Comparison of ENCODE assay signal across 26 cellular contexts in the genomic region with DNA sequence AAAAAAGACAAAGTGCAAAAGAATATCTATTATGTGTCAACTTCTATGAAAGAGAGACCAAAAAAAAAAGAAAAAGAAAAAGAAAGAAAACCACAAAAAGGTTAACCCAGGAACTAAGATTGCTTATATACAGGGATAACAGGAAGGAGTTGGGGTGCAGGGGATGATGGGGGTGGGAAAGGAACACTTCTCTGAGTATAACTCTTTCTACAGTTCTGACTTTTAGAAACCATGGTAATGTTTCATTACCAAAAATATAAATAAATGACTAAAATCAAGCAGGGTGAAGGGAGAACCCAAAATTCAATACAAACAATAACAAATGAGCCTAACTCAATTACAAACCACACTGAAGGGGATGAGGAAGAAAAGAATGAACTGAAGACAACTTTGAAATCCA. TPM values are rescaled to one million over a fixed set of nuclear protein-coding genes. Genes with fewer than 3 reads are reported as not detected.
A peak's percentile ranks its signal among the peaks of the same experiment; 100 is the strongest.
DNase-seq lines count a peak whose midpoint lies in the region; ATAC-seq, FAIRE-seq and TF ChIP-seq lines count a peak whose summit lies in the region.
"Had no signal": no experiment of that assay in that cellular context is flagged by ENCODE, and none has a peak within 500 bp of the region (broad histone marks: within the 10 kb centered on the region; RNA-seq: fewer than 3 reads in every experiment).

No MANE protein-coding gene starts in this region.

- no peak for TF ChIP-seq POLR2A in GM12878 (IDR thresholded peaks at IDR 0.05; ENCODE audit: low read depth, low read length)

- in situ Hi-C loops in GM12878 (cut with MboI): no loop called here

- CTCF ChIA-PET in activated CD4-positive, alpha-beta memory T cell treated with anti-CD3 and anti-CD28 coated beads for 36 hours (lab: Charles Lee): interaction anchor here (1.1 to 5.9 kb wide), 2 partner anchors 159 to 224 kb away, joined by 4 to 34 read pairs; no protein-coding TSS in a partner anchor
- CTCF ChIA-PET in activated CD4-positive, alpha-beta memory T cell treated with anti-CD3 and anti-CD28 coated beads, Interleukin-2, amount 10 ng/mL, durations not matched to agents 7 days and 5 days (lab: Charles Lee): no interaction called here
- CTCF ChIA-PET in GM12878 (lab: Yijun Ruan, JAX): no interaction called here

- POLR2A ChIA-PET in activated CD4-positive, alpha-beta memory T cell treated with anti-CD3 and anti-CD28 coated beads for 36 hours (lab: Charles Lee): no interaction called here
- POLR2A ChIA-PET in activated CD4-positive, alpha-beta memory T cell treated with anti-CD3 and anti-CD28 coated beads, Interleukin-2, amount 10 ng/mL, durations not matched to agents 7 days and 5 days (lab: Charles Lee): no interaction called here
- POLR2A ChIA-PET in GM12878 (lab: Charles Lee): interaction anchor here (0.5 kb wide), 1 partner anchor 618 kb away, joined by 3 read pairs; no protein-coding TSS in a partner anchor

- no TSS peak for BruUV-seq in GM12878 (replicated peaks; lab: Mats Ljungman, UMichigan)

- H3K27ac ChIP-seq in GM12878 (ENCODE audit: control insufficient read depth, insufficient read depth) (no peak overlapping the region), psoas muscle (no peak overlapping the region)
- H3K27ac ChIP-seq: A549; BLaER1 treated with 17β-estradiol and CSF1 and Interleukin-3, amounts not matched to agents 10 nM and 100 nM had no signal

- TF ChIP-seq EP300 in GM12878 (IDR thresholded peaks at IDR 0.05; ENCODE audit: borderline replicate concordance in 1 of 2, control insufficient read depth in 1 of 2, low read depth in 2 of 2, low read length in 2 of 2): no peak

- H3K9me3 Mint-ChIP-seq in activated CD4-positive, alpha-beta memory T cell treated with anti-CD3 and anti-CD28 coated beads for 36 hours: no peaks in the 10 kb centered on the region
- H3K9me3 Mint-ChIP-seq in activated CD4-positive, alpha-beta memory T cell treated with anti-CD3 and anti-CD28 coated beads, Interleukin-2, amount 10 ng/mL, durations not matched to agents 7 days and 5 days: no peaks in the 10 kb centered on the region
- no peaks in the 10 kb centered on the region for H3K9me3 Mint-ChIP-seq in activated T-helper 1 cell treated with anti-CD3 and anti-CD28 coated beads, Interleukin-12 subunit alpha, Interleukin-12 subunit beta, Interleukin-2, Interleukin-4 antibody, amounts not matched to agents 30 ng/mL and 10 ng/mL and 1 ng/mL, durations not matched to agents 14 hours and 24 hours and 36 hours
- no peaks in the 10 kb centered on the region for H3K9me3 Mint-ChIP-seq in stimulated activated effector memory CD8-positive, alpha-beta T cell treated with anti-CD3 and anti-CD28 coated beads, Interleukin-12 subunit alpha, Interleukin-12 subunit beta, amount 100 ng/mL, for 72 hours
- H3K9me3 Mint-ChIP-seq: CD4-positive, alpha-beta T cell; CD8-positive, alpha-beta memory T cell; GM23338; H9; HFFc6 had no signal

- peaks cover 18% of the 10 kb centered on the region for H3K4me1 Mint-ChIP-seq in activated CD4-positive, alpha-beta memory T cell treated with anti-CD3 and anti-CD28 coated beads for 36 hours (ENCODE audit: low read depth)
- peaks cover 14% of the 10 kb centered on the region for H3K4me1 Mint-ChIP-seq in activated CD4-positive, alpha-beta memory T cell treated with anti-CD3 and anti-CD28 coated beads, Interleukin-2, amount 10 ng/mL, durations not matched to agents 7 days and 5 days
- H3K4me1 Mint-ChIP-seq in activated T-helper 1 cell treated with anti-CD3 and anti-CD28 coated beads, Interleukin-12 subunit alpha, Interleukin-12 subunit beta, Interleukin-2, Interleukin-4 antibody, amounts not matched to agents 30 ng/mL and 10 ng/mL and 1 ng/mL, durations not matched to agents 14 hours and 24 hours and 36 hours (ENCODE audit: low read depth): peaks cover 58% of the 10 kb centered on the region
- H3K4me1 Mint-ChIP-seq in stimulated activated effector memory CD8-positive, alpha-beta T cell treated with anti-CD3 and anti-CD28 coated beads, Interleukin-12 subunit alpha, Interleukin-12 subunit beta, amount 100 ng/mL, for 72 hours: peaks cover 10% of the 10 kb centered on the region
- H3K4me1 Mint-ChIP-seq: CD14-positive monocyte, GM23338, H9 had no signal

- H2AFZ ChIP-seq in GM12878 (ENCODE audit: control insufficient read depth, low read depth, low read length): no peak overlapping the region
- H2AFZ ChIP-seq: GM23338 had no signal

- H3K27me3 ChIP-seq in GM12878 (replicated peaks in 1 of 2; ENCODE audit: control insufficient read depth in 2 of 2, insufficient read depth in 2 of 2, low read length in 1 of 2): no peaks in the 10 kb centered on the region
- no peaks in the 10 kb centered on the region for H3K27me3 ChIP-seq in psoas muscle (ENCODE audit: insufficient read depth in 3 of 3, low read length in 2 of 3)
- H3K27me3 ChIP-seq: BE2C; BLaER1 treated with 17β-estradiol and CSF1 and Interleukin-3, amounts not matched to agents 10 nM and 100 nM had no signal

- TF ChIP-seq CTCF in GM12878 (IDR thresholded peaks at IDR 0.05 in 2 of 3, conservative IDR thresholded peaks at IDR 0.05 in 1 of 3; ENCODE audit: control insufficient read depth in 2 of 3, extremely low read depth in 1 of 3, insufficient read depth in 1 of 3, low read depth in 3 of 3, low read length in 3 of 3) (no peak), psoas muscle (IDR thresholded peaks at IDR 0.05) (no peak)

- intact Hi-C loops in activated CD4-positive, alpha-beta memory T cell treated with anti-CD3 and anti-CD28 coated beads for 36 hours (cut with micrococcal nuclease): no loop called here
- intact Hi-C loops in activated T-helper 1 cell treated with anti-CD3 and anti-CD28 coated beads, Interleukin-12 subunit alpha, Interleukin-12 subunit beta, Interleukin-2, Interleukin-4 antibody, amounts not matched to agents 30 ng/mL and 10 ng/mL and 1 ng/mL, durations not matched to agents 14 hours and 24 hours and 36 hours (cut with micrococcal nuclease): loop anchor here (1.0 to 5.0 kb wide), 3 partner anchors 39 to 279 kb away; no protein-coding TSS in a partner anchor
- intact Hi-C loops in GM12878 (cut with micrococcal nuclease; ENCODE audit: unreplicated experiment) (no loop called here), psoas muscle (cut with DNase I) (loop anchor here in 1 of 2 donors (5.0 kb wide), 1 partner anchor 1546 kb away; no protein-coding TSS in a partner anchor)

- H3K4me3 ChIP-seq in GM12878 (no peak overlapping the region), psoas muscle (no peak overlapping the region)
- H3K4me3 ChIP-seq: A549; BLaER1 treated with 17β-estradiol and CSF1 and Interleukin-3, amounts not matched to agents 10 nM and 100 nM; GM23338 had no signal

- DNase-seq in activated CD4-positive, alpha-beta memory T cell treated with anti-CD3 and anti-CD28 coated beads for 36 hours: peak; percentile 22
- no peak for DNase-seq in activated CD4-positive, alpha-beta memory T cell treated with anti-CD3 and anti-CD28 coated beads, Interleukin-2, amount 10 ng/mL, durations not matched to agents 7 days and 5 days
- DNase-seq in activated T-helper 1 cell treated with anti-CD3 and anti-CD28 coated beads, Interleukin-12 subunit alpha, Interleukin-12 subunit beta, Interleukin-2, Interleukin-4 antibody, amounts not matched to agents 30 ng/mL and 10 ng/mL and 1 ng/mL, durations not matched to agents 14 hours and 24 hours and 36 hours (ENCODE audit: low spot score): no peak
- DNase-seq in GM12878 (ENCODE audit: low read depth, low spot score) (no peak), psoas muscle (no peak), NCI-H1417 (lab: John Stamatoyannopoulos, UW) (no peak)
- DNase-seq in stimulated activated effector memory CD8-positive, alpha-beta T cell treated with anti-CD3 and anti-CD28 coated beads, Interleukin-12 subunit alpha, Interleukin-12 subunit beta, amount 100 ng/mL, for 72 hours (ENCODE audit: low spot score in 2 of 2): no peak
- DNase-seq: 8988T; ACHN; AML-193; BE2C; CD4-positive, alpha-beta T cell; CD8-positive, alpha-beta memory T cell; DMS 273 treated with DMSO at 0.1 percent for 48 hours; DMS79; EL; GDM1; H9; HFFc6 had no signal

- H3K36me3 ChIP-seq in GM12878 (ENCODE audit: control insufficient read depth in 2 of 2, insufficient read depth in 2 of 2, low read length in 1 of 2) (no peaks in the 10 kb centered on the region), psoas muscle (ENCODE audit: insufficient read depth in 1 of 2, low read depth in 1 of 2) (no peaks in the 10 kb centered on the region)
- H3K36me3 ChIP-seq: BE2C; BLaER1 treated with 17β-estradiol and CSF1 and Interleukin-3, amounts not matched to agents 10 nM and 100 nM had no signal

- no peaks in the 10 kb centered on the region for H4K20me1 ChIP-seq in GM12878 (ENCODE audit: control insufficient read depth, insufficient read depth)
- H4K20me1 ChIP-seq: BLaER1 treated with 17β-estradiol and CSF1 and Interleukin-3, amounts not matched to agents 10 nM and 100 nM had no signal

- no peaks in the 10 kb centered on the region for H3K27me3 Mint-ChIP-seq in activated CD4-positive, alpha-beta memory T cell treated with anti-CD3 and anti-CD28 coated beads for 36 hours
- H3K27me3 Mint-ChIP-seq in activated CD4-positive, alpha-beta memory T cell treated with anti-CD3 and anti-CD28 coated beads, Interleukin-2, amount 10 ng/mL, durations not matched to agents 7 days and 5 days: no peaks in the 10 kb centered on the region
- no peaks in the 10 kb centered on the region for H3K27me3 Mint-ChIP-seq in activated T-helper 1 cell treated with anti-CD3 and anti-CD28 coated beads, Interleukin-12 subunit alpha, Interleukin-12 subunit beta, Interleukin-2, Interleukin-4 antibody, amounts not matched to agents 30 ng/mL and 10 ng/mL and 1 ng/mL, durations not matched to agents 14 hours and 24 hours and 36 hours (ENCODE audit: insufficient read depth)
- H3K27me3 Mint-ChIP-seq: CD8-positive, alpha-beta memory T cell had no signal

- no peak overlapping the region for H3K27ac Mint-ChIP-seq in activated CD4-positive, alpha-beta memory T cell treated with anti-CD3 and anti-CD28 coated beads for 36 hours
- no peak overlapping the region for H3K27ac Mint-ChIP-seq in activated CD4-positive, alpha-beta memory T cell treated with anti-CD3 and anti-CD28 coated beads, Interleukin-2, amount 10 ng/mL, durations not matched to agents 7 days and 5 days
- peak overlapping the region; percentile 59 for H3K27ac Mint-ChIP-seq in activated T-helper 1 cell treated with anti-CD3 and anti-CD28 coated beads, Interleukin-12 subunit alpha, Interleukin-12 subunit beta, Interleukin-2, Interleukin-4 antibody, amounts not matched to agents 30 ng/mL and 10 ng/mL and 1 ng/mL, durations not matched to agents 14 hours and 24 hours and 36 hours
- H3K27ac Mint-ChIP-seq in stimulated activated effector memory CD8-positive, alpha-beta T cell treated with anti-CD3 and anti-CD28 coated beads, Interleukin-12 subunit alpha, Interleukin-12 subunit beta, amount 100 ng/mL, for 72 hours: peak overlapping the region; percentile 67
- H3K27ac Mint-ChIP-seq: CD14-positive monocyte; CD4-positive, alpha-beta T cell; GM23338; H9; HFFc6 had no signal

- no peak overlapping the region for H3K4me3 Mint-ChIP-seq in activated CD4-positive, alpha-beta memory T cell treated with anti-CD3 and anti-CD28 coated beads for 36 hours
- H3K4me3 Mint-ChIP-seq in activated CD4-positive, alpha-beta memory T cell treated with anti-CD3 and anti-CD28 coated beads, Interleukin-2, amount 10 ng/mL, durations not matched to agents 7 days and 5 days: no peak overlapping the region
- H3K4me3 Mint-ChIP-seq in activated T-helper 1 cell treated with anti-CD3 and anti-CD28 coated beads, Interleukin-12 subunit alpha, Interleukin-12 subunit beta, Interleukin-2, Interleukin-4 antibody, amounts not matched to agents 30 ng/mL and 10 ng/mL and 1 ng/mL, durations not matched to agents 14 hours and 24 hours and 36 hours: no peak overlapping the region
- no peak overlapping the region for H3K4me3 Mint-ChIP-seq in stimulated activated effector memory CD8-positive, alpha-beta T cell treated with anti-CD3 and anti-CD28 coated beads, Interleukin-12 subunit alpha, Interleukin-12 subunit beta, amount 100 ng/mL, for 72 hours
- H3K4me3 Mint-ChIP-seq: CD14-positive monocyte; CD4-positive, alpha-beta T cell; CD8-positive, alpha-beta memory T cell; GM23338; H9; HFFc6 had no signal

- no peak overlapping the region for H3K4me2 ChIP-seq in GM12878 (ENCODE audit: control insufficient read depth, insufficient read depth)
- H3K4me2 ChIP-seq: A549; BLaER1 treated with 17β-estradiol and CSF1 and Interleukin-3, amounts not matched to agents 10 nM and 100 nM; GM23338 had no signal

- SMC1A ChIA-PET in GM12878 (lab: Charles Lee; ENCODE audit: uncharacterized antibody, unreplicated experiment): interaction anchor here (1.0 to 1.4 kb wide), 2 partner anchors 8 to 12 kb away, joined by 6 read pairs; a partner anchor contains a TSS

- H3K36me3 Mint-ChIP-seq in activated CD4-positive, alpha-beta memory T cell treated with anti-CD3 and anti-CD28 coated beads for 36 hours: no peaks in the 10 kb centered on the region
- H3K36me3 Mint-ChIP-seq in activated CD4-positive, alpha-beta memory T cell treated with anti-CD3 and anti-CD28 coated beads, Interleukin-2, amount 10 ng/mL, durations not matched to agents 7 days and 5 days (ENCODE audit: low read depth): no peaks in the 10 kb centered on the region
- peaks cover 16% of the 10 kb centered on the region for H3K36me3 Mint-ChIP-seq in activated T-helper 1 cell treated with anti-CD3 and anti-CD28 coated beads, Interleukin-12 subunit alpha, Interleukin-12 subunit beta, Interleukin-2, Interleukin-4 antibody, amounts not matched to agents 30 ng/mL and 10 ng/mL and 1 ng/mL, durations not matched to agents 14 hours and 24 hours and 36 hours (ENCODE audit: low read depth)
- no peaks in the 10 kb centered on the region for H3K36me3 Mint-ChIP-seq in stimulated activated effector memory CD8-positive, alpha-beta T cell treated with anti-CD3 and anti-CD28 coated beads, Interleukin-12 subunit alpha, Interleukin-12 subunit beta, amount 100 ng/mL, for 72 hours
- H3K36me3 Mint-ChIP-seq: CD14-positive monocyte had no signal

- no peak for TF ChIP-seq RAD21 in GM12878 (IDR thresholded peaks at IDR 0.05; ENCODE audit: insufficient read depth, low read depth, low read length)

- RAD21 ChIA-PET in GM12878 (lab: Charles Lee; ENCODE audit: unreplicated experiment): no interaction called here

- H3K9me3 ChIP-seq in GM12878 (replicated peaks; ENCODE audit: control insufficient read depth, insufficient read depth, low read length): no peaks in the 10 kb centered on the region
- no peaks in the 10 kb centered on the region for H3K9me3 ChIP-seq in psoas muscle
- H3K9me3 ChIP-seq: A549, BE2C had no signal

- no peaks in the 10 kb centered on the region for H3K4me1 ChIP-seq in GM12878 (ENCODE audit: control insufficient read depth, insufficient read depth, low read length)
- no peaks in the 10 kb centered on the region for H3K4me1 ChIP-seq in psoas muscle
- H3K4me1 ChIP-seq: A549, BE2C had no signal

- no peaks in the 10 kb centered on the region for H3K79me2 ChIP-seq in GM12878 (ENCODE audit: control insufficient read depth, insufficient read depth, low read length)

- no peak for FAIRE-seq in GM12878 (lab: Jason Lieb, UNC)
- FAIRE-seq: A549, GM12891, GM18507 had no signal

- ATAC-seq in GM12878 (no peak), psoas muscle (no peak)
- ATAC-seq in stimulated activated effector memory CD8-positive, alpha-beta T cell treated with anti-CD3 and anti-CD28 coated beads, Interleukin-12 subunit alpha, Interleukin-12 subunit beta, amount 100 ng/mL, for 72 hours: peak; percentile 66
- ATAC-seq: A549, GM23338 had no signal

- H3K9ac ChIP-seq in GM12878 (ENCODE audit: control insufficient read depth, insufficient read depth, low read length): no peak overlapping the region
- H3K9ac ChIP-seq: BLaER1 treated with 17β-estradiol and CSF1 and Interleukin-3, amounts not matched to agents 10 nM and 100 nM had no signal

RNA-seq across cellular contexts. Expression of a gene that starts 9.1 kb away (rescaled TPM):
- 1 to 10 TPM in 1 of 2 experiments, under 1 TPM in 1; 0.48 to 1.1 TPM for total RNA-seq in activated CD4-positive, alpha-beta memory T cell treated with anti-CD3 and anti-CD28 coated beads for 36 hours
- total RNA-seq in activated CD4-positive, alpha-beta memory T cell treated with anti-CD3 and anti-CD28 coated beads, Interleukin-2, amount 10 ng/mL, durations not matched to agents 7 days and 5 days: under 1 TPM; 0.35 to 0.40 TPM
- total RNA-seq in activated T-helper 1 cell treated with anti-CD3 and anti-CD28 coated beads, Interleukin-12 subunit alpha, Interleukin-12 subunit beta, Interleukin-2, Interleukin-4 antibody, amounts not matched to agents 30 ng/mL and 10 ng/mL and 1 ng/mL, durations not matched to agents 14 hours and 24 hours and 36 hours: 0.41 and 0.83 TPM in 2 replicates
- 15.2 and 17.2 TPM in 2 replicates for total RNA-seq in GM12878 (2013; cell fraction: nucleolus; rRNA removed)
- 1.1 and 1.3 TPM in 2 replicates for total RNA-seq in GM12878 (2014; rRNA removed)
- total RNA-seq in GM12878 (2014; rRNA removed; fragmentation: Illumina TruSeq; extraction: Trizol): 1.9 and 2.5 TPM in 2 replicates
- 1.1 and 1.3 TPM in 2 replicates for total RNA-seq in GM12878 (2021)
- 1.5 TPM for polyA plus RNA-seq in GM12878 (2011; ENCODE audit: low read depth)
- polyA plus RNA-seq in GM12878 (2011; rRNA removed): 1.9 and 3.0 TPM in 2 replicates
- 0.50 and 0.75 TPM in 2 replicates for polyA plus RNA-seq in GM12878 (2011; cell fraction: cytosol; rRNA removed)
- 2.1 and 3.7 TPM in 2 replicates for polyA plus RNA-seq in GM12878 (2011; cell fraction: nucleus; rRNA removed)
- 2.2 and 2.8 TPM in 2 replicates for polyA plus RNA-seq in GM12878 (2012)
- polyA plus RNA-seq in GM12878 (2014; fragmentation: Illumina TruSeq; extraction: Trizol): 1.6 and 2.1 TPM in 2 replicates
- 1 to 10 TPM; 1.4 to 1.8 TPM for polyA plus RNA-seq in GM12878 (2014; fragmentation: Nextera tagmentation; extraction: Ambion mirVana)
- 0.72 and 1.0 TPM in 2 replicates for polyA plus RNA-seq in GM12878 (2014; rRNA removed)
- under 1 TPM; 0.40 to 0.89 TPM for polyA plus RNA-seq in GM12878 (2016; fragmentation: Nextera tagmentation; extraction: Ambion mirVana)
- 1.5 and 2.4 TPM in 2 replicates for polyA minus RNA-seq in GM12878 (2011; rRNA and poly(A)+ RNA removed)
- 0.62 and 1.7 TPM in 2 replicates for polyA minus RNA-seq in GM12878 (2011; cell fraction: cytosol; rRNA and poly(A)+ RNA removed)
- 3.0 and 4.5 TPM in 2 replicates for polyA minus RNA-seq in GM12878 (2011; cell fraction: nucleus; rRNA and poly(A)+ RNA removed)
- total RNA-seq in psoas muscle: under 1 TPM in 1 of 4 donors, not detected in 3; 0.21 TPM
- under 1 TPM in 1 of 3 donors, not detected in 2; 0.08 TPM for polyA plus RNA-seq in psoas muscle
- total RNA-seq: GM23338, H4, H9, HFFc6 had no signal
- polyA plus RNA-seq: A549, CD14-positive monocyte, GM23338 had no signal

Comparison
In these comparisons a context has a peak if more than half of its experiments do, and no peak if none do; other contexts are left out.
1. H3K27ac Mint-ChIP-seq: peak in activated T-helper 1 cell treated with anti-CD3 and anti-CD28 coated beads, Interleukin-12 subunit alpha, Interleukin-12 subunit beta, Interleukin-2, Interleukin-4 antibody, amounts not matched to agents 30 ng/mL and 10 ng/mL and 1 ng/mL, durations not matched to agents 14 hours and 24 hours and 36 hours (single experiment) and stimulated activated effector memory CD8-positive, alpha-beta T cell treated with anti-CD3 and anti-CD28 coated beads, Interleukin-12 subunit alpha, Interleukin-12 subunit beta, amount 100 ng/mL, for 72 hours (single experiment); none in activated CD4-positive, alpha-beta memory T cell treated with anti-CD3 and anti-CD28 coated beads for 36 hours (single experiment) and activated CD4-positive, alpha-beta memory T cell treated with anti-CD3 and anti-CD28 coated beads, Interleukin-2, amount 10 ng/mL, durations not matched to agents 7 days and 5 days (single experiment).